In genomic region chr10:132229834-132230556, GRCh38 we compare ENCODE assay signal across 8 cellular contexts. TPM values are rescaled to one million over a fixed set of nuclear protein-coding genes. Genes with fewer than 3 reads are reported as not detected.
DNase-seq lines count a peak whose midpoint lies in the region; ATAC-seq, FAIRE-seq and TF ChIP-seq lines count a peak whose summit lies in the region.

No MANE protein-coding gene starts in this region.

- H3K9me3 ChIP-seq in suprapubic skin = no peaks in the 10 kb centered on the region

- H3K4me3 ChIP-seq in suprapubic skin = peak overlapping the region; percentile 39
- no peak overlapping the region for H3K4me3 ChIP-seq in brain microvascular endothelial cell (ENCODE audit: low read depth, low read length)

- 29% methylated on average over 14 of the region's 36 CpGs for WGBS in suprapubic skin

- peak overlapping the region; percentile 50 to 90 (median 83) for H3K27ac Mint-ChIP-seq in CD14-positive monocyte
- peak overlapping the region; percentile 94 for H3K27ac Mint-ChIP-seq in activated CD4-positive, alpha-beta T cell treated with anti-CD3 and anti-CD28 coated beads, Interleukin-2, amount 10 ng/mL, durations not matched to agents 24 days and 14 days

- H3K36me3 ChIP-seq in suprapubic skin (no peaks in the 10 kb centered on the region), brain microvascular endothelial cell (replicated peaks) (no peaks in the 10 kb centered on the region)

- H3K4me1 ChIP-seq in suprapubic skin = peaks cover 3% of the 10 kb centered on the region

- intact Hi-C loops in CD14-positive monocyte (cut with micrococcal nuclease) = loop anchor here (5.0 to 10.0 kb wide), 3 partner anchors 75 to 405 kb away; partner anchors contain the start of gene STK32C (in 2 of the 2)
- intact Hi-C loops in activated CD4-positive, alpha-beta T cell treated with anti-CD3 and anti-CD28 coated beads, Interleukin-2, amount 10 ng/mL, durations not matched to agents 24 days and 14 days (cut with micrococcal nuclease) = loop anchor here (5.0 kb wide), 2 partner anchors 77 to 102 kb away; partner anchors contain the start of genes LRRC27 and STK32C

- DNase-seq in CD14-positive monocyte (ENCODE audit: low spot score) (no peak), hepatic stellate cell (ENCODE audit: low spot score) (peak; percentile 85), suprapubic skin (ENCODE audit: low spot score in 2 of 2) (no peak), brain microvascular endothelial cell (no peak), H54 (ENCODE audit: insufficient read length, low spot score) (no peak), NCI-H526 (lab: John Stamatoyannopoulos, UW) (no peak)
- peak; percentile 88 for DNase-seq in activated CD4-positive, alpha-beta T cell treated with anti-CD3 and anti-CD28 coated beads, Interleukin-2, amount 10 ng/mL, durations not matched to agents 24 days and 14 days

- peak overlapping the region; percentile 61 for H3K27ac ChIP-seq in suprapubic skin
- H3K27ac ChIP-seq in brain microvascular endothelial cell = no peak overlapping the region

- no peak for FAIRE-seq in H54 (lab: Jason Lieb, UNC)

- no peaks in the 10 kb centered on the region for H3K27me3 ChIP-seq in suprapubic skin
- H3K27me3 ChIP-seq in brain microvascular endothelial cell (replicated peaks) = no peaks in the 10 kb centered on the region

- in situ Hi-C loops in brain microvascular endothelial cell (cut with HindIII; ENCODE audit: low pct_ligation_motif_present, low sequenced_read_pairs) = no loop called here

- peaks cover 8 to 19% of the 10 kb centered on the region in 2 donors for H3K36me3 Mint-ChIP-seq in CD14-positive monocyte
- no peaks in the 10 kb centered on the region for H3K36me3 Mint-ChIP-seq in activated CD4-positive, alpha-beta T cell treated with anti-CD3 and anti-CD28 coated beads, Interleukin-2, amount 10 ng/mL, durations not matched to agents 24 days and 14 days (ENCODE audit: low read depth)

- TF ChIP-seq EP300 in suprapubic skin (IDR thresholded peaks at IDR 0.05) = no peak

- H3K9me3 Mint-ChIP-seq in CD14-positive monocyte = peaks cover 0 to 2% (median 0%) of the 10 kb centered on the region in 7 donors
- H3K9me3 Mint-ChIP-seq in activated CD4-positive, alpha-beta T cell treated with anti-CD3 and anti-CD28 coated beads, Interleukin-2, amount 10 ng/mL, durations not matched to agents 24 days and 14 days = no peaks in the 10 kb centered on the region

- ATAC-seq in GM21515 (IDR thresholded peaks at IDR 0.05; ENCODE audit: unreplicated experiment) = peak; percentile 50

- TF ChIP-seq CTCF in CD14-positive monocyte (IDR thresholded peaks at IDR 0.05) (no peak), suprapubic skin (IDR thresholded peaks at IDR 0.05) (no peak), brain microvascular endothelial cell (IDR thresholded peaks at IDR 0.05; ENCODE audit: low read depth, low read length, missing control alignments) (no peak)

- peaks cover 45% of the 10 kb centered on the region for H3K4me1 Mint-ChIP-seq in CD14-positive monocyte
- peaks cover 34% of the 10 kb centered on the region for H3K4me1 Mint-ChIP-seq in activated CD4-positive, alpha-beta T cell treated with anti-CD3 and anti-CD28 coated beads, Interleukin-2, amount 10 ng/mL, durations not matched to agents 24 days and 14 days

- peaks cover 6 to 13% (median 11%) of the 10 kb centered on the region in 3 donors for H3K27me3 Mint-ChIP-seq in CD14-positive monocyte (ENCODE audit: low read depth in 3 of 3)
- no peaks in the 10 kb centered on the region for H3K27me3 Mint-ChIP-seq in activated CD4-positive, alpha-beta T cell treated with anti-CD3 and anti-CD28 coated beads, Interleukin-2, amount 10 ng/mL, durations not matched to agents 24 days and 14 days

- H3K4me3 Mint-ChIP-seq in CD14-positive monocyte = peak overlapping the region; percentile 79 to 89
- H3K4me3 Mint-ChIP-seq in activated CD4-positive, alpha-beta T cell treated with anti-CD3 and anti-CD28 coated beads, Interleukin-2, amount 10 ng/mL, durations not matched to agents 24 days and 14 days = peak overlapping the region; percentile 82

- TF ChIP-seq POLR2A in suprapubic skin (IDR thresholded peaks at IDR 0.05) = no peak
- TF ChIP-seq POLR2A in H54 (IDR thresholded peaks at IDR 0.05; ENCODE audit: low read depth, low read length) = no peak

RNA-seq across cellular contexts. Expression of gene DPYSL4, which starts 43.2 kb away (rescaled TPM):
- not detected for polyA plus RNA-seq in CD14-positive monocyte
- 32.5 TPM in 2 replicates for total RNA-seq in activated CD4-positive, alpha-beta T cell treated with anti-CD3 and anti-CD28 coated beads, Interleukin-2, amount 10 ng/mL, durations not matched to agents 24 days and 14 days
- 1 to 10 TPM in 1 of 4 donors, under 1 TPM in 2, not detected in 1; 0.38 to 1.7 (median 0.91) TPM for total RNA-seq in suprapubic skin

Comparison
In these comparisons a context has a peak if more than half of its experiments do, and no peak if none do; other contexts are left out.
1. DNase-seq: peak in activated CD4-positive, alpha-beta T cell treated with anti-CD3 and anti-CD28 coated beads, Interleukin-2, amount 10 ng/mL, durations not matched to agents 24 days and 14 days (single experiment) and hepatic stellate cell (single experiment); none in CD14-positive monocyte (single experiment), suprapubic skin (0 of 2), brain microvascular endothelial cell (single experiment), H54 (single experiment) and NCI-H526 (0 of 2).
2. RNA of gene DPYSL4, which starts 43.2 kb away (total RNA-seq): 32.5 TPM in activated CD4-positive, alpha-beta T cell treated with anti-CD3 and anti-CD28 coated beads, Interleukin-2, amount 10 ng/mL, durations not matched to agents 24 days and 14 days; 0.38 to 1.7 TPM in suprapubic skin; every median in the first group is over 10 times any median in the second.